1 cellular context compared by ENCODE assay signal in genomic region chr6:36777806-36778205, GRCh38.
TF ChIP-seq lines count a peak whose summit lies in the region.

No MANE protein-coding gene starts in this region.

TF ChIP-seq in WTC11, 78 proteins besides CTCF, POLR2A, EP300 and RAD21 (continued from another document):
- no peak for TF ChIP-seq ZNF281 (CRISPR knock-in tag; IDR thresholded peaks at IDR 0.05)
- no peak for TF ChIP-seq NR1H2 (CRISPR knock-in tag; IDR thresholded peaks at IDR 0.05)
- TF ChIP-seq ZNF317 (CRISPR knock-in tag; IDR thresholded peaks at IDR 0.05; ENCODE audit: borderline replicate concordance, low read depth) = no peak
- TF ChIP-seq CREB1 (CRISPR knock-in tag; IDR thresholded peaks at IDR 0.05) = no peak
- TF ChIP-seq AR (CRISPR knock-in tag; IDR thresholded peaks at IDR 0.05) = no peak
- TF ChIP-seq PREB (CRISPR knock-in tag; IDR thresholded peaks at IDR 0.05; ENCODE audit: borderline replicate concordance) = no peak
- TF ChIP-seq JUN (CRISPR knock-in tag; IDR thresholded peaks at IDR 0.05) = no peak
TF ChIP-seq in WTC11: peak in this region for 0.
